12 cellular contexts compared by ENCODE assay signal in genomic region chr5:10633271-10634049, GRCh38.
DNase-seq lines count a peak whose midpoint lies in the region; ATAC-seq, FAIRE-seq and TF ChIP-seq lines count a peak whose summit lies in the region.
"Had no signal": no experiment of that assay in that cellular context is flagged by ENCODE, and none has a peak within 500 bp of the region (broad histone marks: within the 10 kb centered on the region; RNA-seq: fewer than 3 reads in every experiment).

No MANE protein-coding gene starts in this region.

- H4K20me1 ChIP-seq in endothelial cell of umbilical vein (replicated peaks; ENCODE audit: control insufficient read depth, extremely low read depth, insufficient read depth, low read length) = no peaks in the 10 kb centered on the region

- FAIRE-seq in endothelial cell of umbilical vein (lab: Jason Lieb, UNC) = peak; percentile 76

- peaks cover 2% of the 10 kb centered on the region for H3K9me3 Mint-ChIP-seq in activated CD4-positive, alpha-beta T cell treated with anti-CD3 and anti-CD28 coated beads, Interleukin-2, amount 10 ng/mL, durations not matched to agents 7 days and 5 days
- peaks cover 11% of the 10 kb centered on the region for H3K9me3 Mint-ChIP-seq in MCF 10A (ENCODE audit: unreplicated experiment)

- no peaks in the 10 kb centered on the region for H3K79me2 ChIP-seq in endothelial cell of umbilical vein (ENCODE audit: control insufficient read depth, insufficient read depth, low read length)

- peak overlapping the region; percentile 88 for H3K27ac Mint-ChIP-seq in activated CD4-positive, alpha-beta T cell treated with anti-CD3 and anti-CD28 coated beads, Interleukin-2, amount 10 ng/mL, durations not matched to agents 7 days and 5 days
- no peak overlapping the region for H3K27ac Mint-ChIP-seq in MCF 10A (ENCODE audit: low read depth, unreplicated experiment)
- H3K27ac Mint-ChIP-seq: nephron had no signal

- H3K4me1 ChIP-seq in endothelial cell of umbilical vein (ENCODE audit: control insufficient read depth, extremely low read depth, insufficient read depth, low read length) = peaks cover 18% of the 10 kb centered on the region

- no peak overlapping the region for H3K9ac ChIP-seq in endothelial cell of umbilical vein (replicated peaks; ENCODE audit: extremely low read depth, insufficient read depth, low read length)

- POLR2A ChIA-PET in activated CD4-positive, alpha-beta T cell treated with anti-CD3 and anti-CD28 coated beads, Interleukin-2, amount 10 ng/mL, durations not matched to agents 7 days and 5 days (lab: Charles Lee) = interaction anchor here (0.6 kb wide), 1 partner anchor 72 kb away, joined by 4 read pairs; no protein-coding TSS in a partner anchor
- POLR2A ChIA-PET in endothelial cell of umbilical vein (lab: Charles Lee) = no interaction called here
- POLR2A ChIA-PET in MCF 10A (lab: Yijun Ruan, JAX) = no interaction called here

- no peak overlapping the region for H3K4me3 ChIP-seq in endothelial cell of umbilical vein (replicated peaks in 1 of 3; ENCODE audit: insufficient read depth in 1 of 3, low read depth in 1 of 3, low read length in 3 of 3)
- H3K4me3 ChIP-seq: upper lobe of left lung had no signal

- H3K4me2 ChIP-seq in endothelial cell of umbilical vein (ENCODE audit: insufficient read depth, low read length) = peak overlapping the region; percentile 38

- CTCF ChIA-PET in activated CD4-positive, alpha-beta T cell treated with anti-CD3 and anti-CD28 coated beads, Interleukin-2, amount 10 ng/mL, durations not matched to agents 7 days and 5 days (lab: Charles Lee) = interaction anchor here (1.0 to 2.9 kb wide), 2 partner anchors 11 to 16 kb away, joined by 3 to 7 read pairs; no protein-coding TSS in a partner anchor
- CTCF ChIA-PET in endothelial cell of umbilical vein (lab: Charles Lee) = interaction anchor here (1.0 to 2.2 kb wide), 7 partner anchors 11 to 192 kb away, joined by 3 to 8 read pairs (median 3); no protein-coding TSS in a partner anchor
- CTCF ChIA-PET in MCF 10A (lab: Yijun Ruan, JAX) = interaction anchor here (0.6 to 0.7 kb wide), 3 partner anchors 31 to 1496 kb away, joined by 3 read pairs; no protein-coding TSS in a partner anchor

- no peaks in the 10 kb centered on the region for H3K9me3 ChIP-seq in endothelial cell of umbilical vein (replicated peaks; ENCODE audit: control insufficient read depth, insufficient read depth, low read length)
- H3K9me3 ChIP-seq: upper lobe of left lung had no signal

- H3K36me3 Mint-ChIP-seq in activated CD4-positive, alpha-beta T cell treated with anti-CD3 and anti-CD28 coated beads, Interleukin-2, amount 10 ng/mL, durations not matched to agents 7 days and 5 days (ENCODE audit: low read depth) = peaks cover 3% of the 10 kb centered on the region
- peaks cover 6% of the 10 kb centered on the region for H3K36me3 Mint-ChIP-seq in MCF 10A (ENCODE audit: insufficient read depth, unreplicated experiment)

- intact Hi-C loops in endothelial cell of umbilical vein (cut with micrococcal nuclease) = no loop called here
- intact Hi-C loops in MCF 10A (cut with micrococcal nuclease) = no loop called here

- no peak for TF ChIP-seq CTCF in endothelial cell of umbilical vein (IDR thresholded peaks at IDR 0.05; ENCODE audit: extremely low read depth in 1 of 2, insufficient read depth in 1 of 2, low read depth in 1 of 2, low read length in 2 of 2)
- TF ChIP-seq CTCF in MCF 10A (IDR thresholded peaks at IDR 0.05; ENCODE audit: unreplicated experiment) = no peak

- H3K4me1 Mint-ChIP-seq in activated CD4-positive, alpha-beta T cell treated with anti-CD3 and anti-CD28 coated beads, Interleukin-2, amount 10 ng/mL, durations not matched to agents 7 days and 5 days = peaks cover 56% of the 10 kb centered on the region
- peaks cover 32% of the 10 kb centered on the region for H3K4me1 Mint-ChIP-seq in MCF 10A (ENCODE audit: insufficient read depth, unreplicated experiment)
- H3K4me1 Mint-ChIP-seq: nephron had no signal

- no peaks in the 10 kb centered on the region for H3K27me3 ChIP-seq in endothelial cell of umbilical vein (ENCODE audit: control insufficient read depth in 2 of 2, insufficient read depth in 2 of 2, low read length in 2 of 2)
- H3K27me3 ChIP-seq: upper lobe of left lung had no signal

- no peak overlapping the region for H3K4me3 Mint-ChIP-seq in activated CD4-positive, alpha-beta T cell treated with anti-CD3 and anti-CD28 coated beads, Interleukin-2, amount 10 ng/mL, durations not matched to agents 7 days and 5 days
- no peak overlapping the region for H3K4me3 Mint-ChIP-seq in MCF 10A (ENCODE audit: unreplicated experiment)
- H3K4me3 Mint-ChIP-seq: nephron had no signal

- H3K27ac ChIP-seq in endothelial cell of umbilical vein (ENCODE audit: insufficient read depth, low read depth, low read length) = peak overlapping the region; percentile 59

- TF ChIP-seq POLR2A in endothelial cell of umbilical vein (IDR thresholded peaks at IDR 0.05; ENCODE audit: low read depth, low read length) = no peak

- DNase-seq in activated naive CD4-positive, alpha-beta T cell treated with Interleukin-2 at 50 U/mL for 16 hours = peak; percentile 60
- no peak for DNase-seq in activated naive CD4-positive, alpha-beta T cell (lab: John Stamatoyannopoulos, UW)
- peak; percentile 48 for DNase-seq in activated CD4-positive, alpha-beta T cell treated with anti-CD3 and anti-CD28 coated beads, Interleukin-2, amount 10 ng/mL, durations not matched to agents 7 days and 5 days
- DNase-seq in endothelial cell of umbilical vein (ENCODE audit: low read depth, low spot score) (peak; percentile 73), MCF 10A (ENCODE audit: unreplicated experiment) (no peak), SHP77 (lab: John Stamatoyannopoulos, UW) (no peak)
- DNase-seq in stimulated activated naive CD8-positive, alpha-beta T cell treated with anti-CD3 and anti-CD28 coated beads, Interleukin-15, Interleukin-2, amounts not matched to agents 100 U/mL and 50 U/mL, for 24 hours = peak; percentile 68
- DNase-seq in effector CD4-positive, alpha-beta T cell = no peak
- DNase-seq: ACHN, SIG-M5, upper lobe of left lung had no signal

- no peaks in the 10 kb centered on the region for H3K36me3 ChIP-seq in endothelial cell of umbilical vein (ENCODE audit: control insufficient read depth in 2 of 2, extremely low read depth in 1 of 2, insufficient read depth in 2 of 2, low read length in 2 of 2)
- H3K36me3 ChIP-seq: upper lobe of left lung had no signal

- no peak for ATAC-seq in stimulated activated naive CD8-positive, alpha-beta T cell treated with anti-CD3 and anti-CD28 coated beads, Interleukin-15, Interleukin-2, amounts not matched to agents 100 U/mL and 50 U/mL, for 24 hours

- no peaks in the 10 kb centered on the region for H3K9me1 ChIP-seq in endothelial cell of umbilical vein (replicated peaks; ENCODE audit: control insufficient read depth, extremely low read depth, insufficient read depth, low read length)

- no TSS peak for BruUV-seq in endothelial cell of umbilical vein (replicated peaks; lab: Mats Ljungman, UMichigan)
- BruUV-seq in MCF 10A (replicated peaks; lab: Mats Ljungman, UMichigan) = no TSS peak

- dilution Hi-C loops in endothelial cell of umbilical vein (cut with MboI; ENCODE audit: extremely low pct_ligation_motif_present, low sequenced_read_pairs) = no loop called here

- peaks cover 5% of the 10 kb centered on the region for H3K27me3 Mint-ChIP-seq in activated CD4-positive, alpha-beta T cell treated with anti-CD3 and anti-CD28 coated beads, Interleukin-2, amount 10 ng/mL, durations not matched to agents 7 days and 5 days
- H3K27me3 Mint-ChIP-seq in MCF 10A (ENCODE audit: insufficient read depth, unreplicated experiment) = no peaks in the 10 kb centered on the region

- peak overlapping the region; percentile 18 for H2AFZ ChIP-seq in endothelial cell of umbilical vein (ENCODE audit: low read depth, low read length)

TF ChIP-seq in endothelial cell of umbilical vein, 7 proteins besides CTCF, POLR2A, EP300 and RAD21:
- no peak for TF ChIP-seq EZH2 (IDR thresholded peaks at IDR 0.05; ENCODE audit: borderline replicate concordance, low read depth, low read length, severe bottlenecking)
- no peak for TF ChIP-seq MYC (IDR thresholded peaks at IDR 0.05; ENCODE audit: low read depth, low read length)
- no peak for TF ChIP-seq FOS (IDR thresholded peaks at IDR 0.05; ENCODE audit: borderline replicate concordance, insufficient read depth, low read length)
- TF ChIP-seq POLR2AphosphoS5 (IDR thresholded peaks at IDR 0.05; ENCODE audit: insufficient read depth, low read depth, low read length) = no peak
- TF ChIP-seq GATA2 (IDR thresholded peaks at IDR 0.05; ENCODE audit: insufficient read depth, insufficient read length, low read depth, low read length) = no peak
TF ChIP-seq in endothelial cell of umbilical vein: peak in this region for 0.

Comparison
In these comparisons a context has a peak if more than half of its experiments do, and no peak if none do; other contexts are left out.
1. DNase-seq: peak in activated naive CD4-positive, alpha-beta T cell treated with Interleukin-2 at 50 U/mL for 16 hours (single experiment), activated CD4-positive, alpha-beta T cell treated with anti-CD3 and anti-CD28 coated beads, Interleukin-2, amount 10 ng/mL, durations not matched to agents 7 days and 5 days (single experiment), endothelial cell of umbilical vein (single experiment) and stimulated activated naive CD8-positive, alpha-beta T cell treated with anti-CD3 and anti-CD28 coated beads, Interleukin-15, Interleukin-2, amounts not matched to agents 100 U/mL and 50 U/mL, for 24 hours (single experiment); none in activated naive CD4-positive, alpha-beta T cell (0 of 4), effector CD4-positive, alpha-beta T cell (single experiment), MCF 10A (single experiment) and SHP77 (0 of 2).